In genomic region chr5:129094087-129094923, GRCh38 we compare ENCODE assay signal across 8 cellular contexts. TPM values are rescaled to one million over a fixed set of nuclear protein-coding genes. Genes with fewer than 3 reads are reported as not detected.
A peak's percentile ranks its signal among the peaks of the same experiment; 100 is the strongest.
DNase-seq lines count a peak whose midpoint lies in the region; ATAC-seq and TF ChIP-seq lines count a peak whose summit lies in the region.

Gene ISOC1 (plus strand): TSS chr5:129094749. CDS start chr5:129094767, 18 bp downstream.

- H3K27me3 ChIP-seq in right atrium auricular region (no peaks in the 10 kb centered on the region), uterus (no peaks in the 10 kb centered on the region)

- H3K4me1 ChIP-seq in right atrium auricular region = peaks cover 0 to 39% of the 10 kb centered on the region in 2 donors
- no peaks in the 10 kb centered on the region for H3K4me1 ChIP-seq in uterus

- H3K36me3 ChIP-seq in right atrium auricular region (no peaks in the 10 kb centered on the region), uterus (no peaks in the 10 kb centered on the region)

- intact Hi-C loops in uterus (cut with DNase I; ENCODE audit: low total_unique reads) = no loop called here

- H3K27ac ChIP-seq in angular gyrus (ENCODE audit: low read depth, low read length) = peak within 1 kb of the TSS; percentile 85
- peak within 1 kb of the TSS; percentile 94 to 95 for H3K27ac ChIP-seq in right atrium auricular region
- peak within 1 kb of the TSS; percentile 82 to 90 for H3K27ac ChIP-seq in uterus

- peak in 1 of 2 donors; percentile 23 for TF ChIP-seq CTCF in right atrium auricular region (IDR thresholded peaks at IDR 0.05)
- TF ChIP-seq CTCF in uterus (IDR thresholded peaks at IDR 0.05) = peak in 2 of 4 experiments; percentile 20 to 27

- ATAC-seq in GM18505 (IDR thresholded peaks at IDR 0.05; ENCODE audit: unreplicated experiment) (peak; percentile 93), HG02970 (IDR thresholded peaks at IDR 0.05; ENCODE audit: low FRiP score, unreplicated experiment) (peak; percentile 96)

- DNase-seq in NCI-H187 (lab: John Stamatoyannopoulos, UW) (peak; percentile 76 to 89), T-helper 2 cell (peak; percentile 80 to 95 (median 89)), right atrium auricular region (ENCODE audit: low spot score) (peak; percentile 79), putamen (ENCODE audit: low spot score) (peak; percentile 94), uterus (peak; percentile 88 to 91)

- H3K9me3 ChIP-seq in right atrium auricular region (no peaks in the 10 kb centered on the region), uterus (no peaks in the 10 kb centered on the region)

- H3K4me3 ChIP-seq in right atrium auricular region = peak within 1 kb of the TSS; percentile 71 to 96
- peak within 1 kb of the TSS; percentile 59 to 87 for H3K4me3 ChIP-seq in uterus

- TF ChIP-seq POLR2A in GM18505 (IDR thresholded peaks at IDR 0.05; ENCODE audit: borderline replicate concordance, extremely low read depth, insufficient read depth, insufficient read length) (peak; percentile 85), uterus (IDR thresholded peaks at IDR 0.05) (peak; percentile 89 to 92)

RNA-seq across cellular contexts. Expression of gene ISOC1, which starts in this region (rescaled TPM):
- total RNA-seq in right atrium auricular region = 100 to 1,000 TPM in 1 of 2 donors, 10 to 100 TPM in 1; 45.9 to 168 TPM
- total RNA-seq in uterus = 100 to 1,000 TPM in 1 of 4 donors, 10 to 100 TPM in 3; 30.7 to 141 (median 71.5) TPM

Comparison
In these comparisons a context has a peak if more than half of its experiments do, and no peak if none do; other contexts are left out.
1. Peak in every context shown above with its lines: DNase-seq, ATAC-seq, H3K4me3 ChIP-seq and H3K27ac ChIP-seq.